In genomic region chr18:76803814-76804213, GRCh38 we compare ENCODE assay signal across 8 cellular contexts. TPM values are rescaled to one million over a fixed set of nuclear protein-coding genes. Genes with fewer than 3 reads are reported as not detected.
DNase-seq lines count a peak whose midpoint lies in the region; ATAC-seq lines count a peak whose summit lies in the region.

No MANE protein-coding gene starts in this region.

- H3F3A ChIP-seq in GM23248 (ENCODE audit: insufficient read depth): no peaks in the 10 kb centered on the region

- H3K4me1 ChIP-seq in GM23248 (ENCODE audit: insufficient read depth): peaks cover 7% of the 10 kb centered on the region; the same call in 1 of the 2 replicates

- peak; percentile 61 for ATAC-seq in Right ventricle myocardium superior (ENCODE audit: poor library complexity)
- ATAC-seq in HG03097 (IDR thresholded peaks at IDR 0.05; ENCODE audit: low FRiP score, unreplicated experiment): no peak

- peak overlapping the region; percentile 73 for H2AFZ ChIP-seq in GM23248

- in situ Hi-C loops in GM23248 (cut with MboI): no loop called here
- in situ Hi-C loops in SK-MEL-5 (cut with HindIII; ENCODE audit: low pct_unique_long_range_greater_than_20kb, low sequenced_read_pairs): no loop called here

- DNase-seq in ELR (ENCODE audit: low read depth): peak; percentile 79
- DNase-seq in GM23248: peak; percentile 75
- peak; percentile 52 for DNase-seq in MG63
- peak; percentile 92 for DNase-seq in SK-MEL-5 (ENCODE audit: low read depth, low spot score)
- peak; percentile 6 to 51 (median 30) for DNase-seq in activated naive CD4-positive, alpha-beta T cell (lab: John Stamatoyannopoulos, UW)
- no peak for DNase-seq in Right ventricle myocardium superior
- peak; percentile 28 for DNase-seq in renal cortical epithelial cell (ENCODE audit: low read depth)

- H3K9ac ChIP-seq in GM23248: no peak overlapping the region

- intact Hi-C loops in Right ventricle myocardium superior (cut with DNase I): loop anchor here (2.0 to 10.0 kb wide), 3 partner anchors 71 to 179 kb away; no protein-coding TSS in a partner anchor

- no peaks in the 10 kb centered on the region for H3K36me3 ChIP-seq in GM23248 (ENCODE audit: low read depth)
- no peaks in the 10 kb centered on the region for H3K36me3 ChIP-seq in MG63

- H3K9me2 ChIP-seq in GM23248 (ENCODE audit: insufficient read depth): no peaks in the 10 kb centered on the region

- no peaks in the 10 kb centered on the region for H4K20me1 ChIP-seq in GM23248 (ENCODE audit: insufficient read depth)

- 3 to 4% methylated on average over 11 of the region's 11 CpGs for WGBS in GM23248 (ENCODE audit: low coverage in 1 of 2, low lambda C conversion rate in 2 of 2, missing lambda C conversion rate in 2 of 2), 2 experiments

- H3K27me3 ChIP-seq in GM23248 (replicated peaks; ENCODE audit: insufficient read depth) (no peaks in the 10 kb centered on the region), MG63 (no peaks in the 10 kb centered on the region)

- H3K27ac ChIP-seq in GM23248: no peak overlapping the region

- no peaks in the 10 kb centered on the region for H3K79me2 ChIP-seq in GM23248 (ENCODE audit: insufficient read depth)

- H3K4me2 ChIP-seq in GM23248 (ENCODE audit: unreplicated experiment): peak overlapping the region; percentile 66

- no peaks in the 10 kb centered on the region for H3K9me3 ChIP-seq in GM23248 (ENCODE audit: low read depth)
- no peaks in the 10 kb centered on the region for H3K9me3 ChIP-seq in MG63

- 0 out of 2 replicates have a peak overlapping the region, but pooled peaks have one; percentile 46 for H3K4me3 ChIP-seq in GM23248
- no peak overlapping the region for H3K4me3 ChIP-seq in MG63

RNA-seq across cellular contexts. Expression of gene ZNF236, which starts 18.5 kb away (rescaled TPM):
- 5.1 and 12.4 TPM in 2 replicates for total RNA-seq in GM23248 (2014; rRNA removed; shearing (Covaris generic))
- 2.4 and 4.6 TPM in 2 replicates for polyA plus RNA-seq in GM23248 (2016; fragmentation: Nextera tagmentation; extraction: Ambion mirVana)
- total RNA-seq in MG63 (2014; rRNA removed; shearing (Covaris generic); ENCODE audit: low replicate concordance): 4.4 and 43.2 TPM in 2 replicates
- total RNA-seq in SK-MEL-5 (2014; rRNA removed; shearing (Covaris generic)): 7.5 and 13.4 TPM in 2 replicates
- polyA plus RNA-seq in SK-MEL-5 (2015; cell fraction: cytosol; rRNA removed): 4.4 and 7.1 TPM in 2 replicates
- polyA plus RNA-seq in SK-MEL-5 (2015; cell fraction: nucleus; rRNA removed): 14.3 and 21.9 TPM in 2 replicates
- total RNA-seq in Right ventricle myocardium superior (11.7 TPM), renal cortical epithelial cell (6.1 and 14.5 TPM in 2 replicates)
